ENCODE assay signal across 8 cellular contexts in the genomic region with DNA sequence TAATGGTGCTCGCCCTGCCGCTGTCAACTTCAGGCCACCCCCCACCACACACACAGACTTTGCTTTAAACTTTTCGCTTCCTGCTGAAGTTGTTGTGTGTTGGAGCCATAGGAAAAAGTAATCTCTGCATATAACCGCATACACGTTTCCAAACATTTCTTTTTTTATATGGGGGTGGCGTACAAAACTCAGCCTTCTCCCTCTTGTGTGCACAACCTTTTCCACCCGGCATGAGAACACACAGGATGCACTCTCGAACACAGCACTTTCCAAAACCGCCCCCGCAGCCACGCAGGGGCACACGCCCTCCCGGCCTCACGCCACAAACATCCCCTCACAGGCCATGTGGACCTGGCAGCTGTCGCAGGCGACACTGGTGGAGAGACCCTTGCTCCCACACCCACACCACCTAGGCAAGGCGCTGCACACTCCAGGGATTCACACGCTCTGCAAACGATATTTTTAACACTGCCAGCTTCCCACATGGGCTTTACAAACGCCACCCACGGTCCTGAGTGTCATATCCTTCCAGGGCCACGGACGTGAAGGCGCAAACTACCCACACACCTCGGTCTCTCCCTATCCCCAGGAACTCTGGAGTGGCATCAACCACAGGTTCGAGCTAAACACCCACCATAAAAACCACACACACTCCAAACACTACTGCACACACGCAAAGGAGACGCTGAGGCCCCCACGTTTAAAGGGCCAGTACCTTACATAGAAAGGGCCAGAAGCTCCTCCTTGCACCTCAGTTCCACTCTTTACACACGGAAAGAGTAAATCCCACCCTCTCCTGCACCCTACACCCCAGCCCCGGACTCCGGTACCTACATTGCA. TPM values are rescaled to one million over a fixed set of nuclear protein-coding genes. Genes with fewer than 3 reads are reported as not detected.
DNase-seq lines count a peak whose midpoint lies in the region; ATAC-seq and TF ChIP-seq lines count a peak whose summit lies in the region.

No MANE protein-coding gene starts in this region.

- CTCF ChIA-PET in Panc1 (lab: Charles Lee), result interaction anchor here (1.0 to 1.1 kb wide), 3 partner anchors 14 to 102 kb away, joined by 3 read pairs; partner anchors contain the start of gene AAAS

- TSS peak; percentile 34 for BruUV-seq in Panc1 (replicated peaks; lab: Mats Ljungman, UMichigan)

- H3K4me3 ChIP-seq in Panc1 (ENCODE audit: low read depth in 2 of 2, low read length in 2 of 2) (peak overlapping the region; percentile 68 to 79), adrenal gland (peak overlapping the region; percentile 22 to 91 (median 69)), iPS-18c (ENCODE audit: insufficient read depth, low read depth, low read length) (peak overlapping the region; percentile 86)

- WGBS in adrenal gland, 4 donors, result 12 to 26% (median 17%) methylated on average over 30 to 32 of the region's 32 CpGs

- H3K27me3 ChIP-seq in Panc1 (ENCODE audit: control insufficient read depth, insufficient read depth, low read length), result no peaks in the 10 kb centered on the region
- no peaks in the 10 kb centered on the region for H3K27me3 ChIP-seq in adrenal gland

- TF ChIP-seq POLR2A in adrenal gland (IDR thresholded peaks at IDR 0.05), result no peak

- H3K27ac ChIP-seq in Panc1 (ENCODE audit: low read length) (peak overlapping the region; percentile 84), adrenal gland (peak overlapping the region in 4 of 5 donors; percentile 59 to 99 (median 82))

- peak; percentile 45 for DNase-seq in DMS53 (lab: John Stamatoyannopoulos, UW)
- no peak for DNase-seq in DMS53 treated with DMSO at 0.1 percent for 48 hours (lab: John Stamatoyannopoulos, UW; ENCODE audit: unreplicated experiment)
- DNase-seq in Panc1 (ENCODE audit: low read depth, low spot score), result no peak
- DNase-seq in adrenal gland, result no peak
- DNase-seq in stimulated activated CD4-positive, alpha-beta T cell treated with anti-CD3 and anti-CD28 coated beads, Interleukin-1b, Interleukin-23, amount 100 ng/mL, for 4 hours (ENCODE audit: low read depth in 2 of 2), result peak; percentile 55 to 62
- DNase-seq in GOT3 (lab: John Stamatoyannopoulos, UW), result no peak
- no peak for DNase-seq in NCI-H2196 treated with DMSO at 0.1 percent for 48 hours (lab: John Stamatoyannopoulos, UW; ENCODE audit: unreplicated experiment)

- H3K4me1 ChIP-seq in Panc1 (ENCODE audit: control insufficient read depth, insufficient read depth, low read length) (peaks cover 58% of the 10 kb centered on the region), adrenal gland (replicated peaks in 1 of 2) (peaks cover 34 to 51% of the 10 kb centered on the region in 2 donors)

- intact Hi-C loops in Panc1 (cut with micrococcal nuclease; ENCODE audit: unreplicated experiment) (loop anchor here (5.0 kb wide), 1 partner anchor 33 kb away; a partner anchor contains a TSS), adrenal gland (cut with DNase I) (loop anchor here in 1 of 2 donors (10.0 kb wide), 2 partner anchors 65 to 205 kb away; partner anchors contain the start of gene AMHR2)

- H3K9me3 ChIP-seq in Panc1 (ENCODE audit: control insufficient read depth, insufficient read depth, low read depth, low read length) (no peaks in the 10 kb centered on the region), adrenal gland (replicated peaks in 1 of 3) (no peaks in the 10 kb centered on the region), iPS-18c (ENCODE audit: control insufficient read depth, insufficient read depth, low read length) (no peaks in the 10 kb centered on the region)

- TF ChIP-seq CTCF in Panc1 (IDR thresholded peaks at IDR 0.05) (no peak), adrenal gland (IDR thresholded peaks at IDR 0.05) (no peak)

- POLR2A ChIA-PET in Panc1 (lab: Charles Lee), result interaction anchor here (0.7 to 1.1 kb wide), 2 partner anchors 22 to 39 kb away, joined by 5 to 17 read pairs; partner anchors contain the start of genes CSAD and ZNF740

- no peaks in the 10 kb centered on the region for H3K36me3 ChIP-seq in Panc1 (ENCODE audit: control insufficient read depth, insufficient read depth, low read length)
- peaks cover 0 to under 1% of the 10 kb centered on the region in 2 donors for H3K36me3 ChIP-seq in adrenal gland (replicated peaks in 1 of 2)

- ATAC-seq in Panc1, result no peak

- in situ Hi-C loops in Panc1 (cut with HindIII; ENCODE audit: low pct_unique_long_range_greater_than_20kb, low sequenced_read_pairs), result no loop called here

RNA-seq across cellular contexts. Expression of gene ITGB7, which starts 12.3 kb away (rescaled TPM):
- total RNA-seq in Panc1 (2021; ENCODE audit: unreplicated experiment), result 0.98 TPM
- polyA plus RNA-seq in Panc1 (2012; ENCODE audit: insufficient read length), result not detected
- total RNA-seq in adrenal gland, result 1 to 10 TPM; 1.2 to 7.4 (median 4.0) TPM
- 1 to 10 TPM in 2 of 3 donors, under 1 TPM in 1; 0.95 to 4.0 (median 3.5) TPM for polyA plus RNA-seq in adrenal gland

RNA-seq across cellular contexts. Expression of gene RARG, which starts 12.7 kb away (rescaled TPM):
- total RNA-seq in Panc1 (2021; ENCODE audit: unreplicated experiment) (41.2 TPM), adrenal gland (10 to 100 TPM; 15.8 to 36.4 (median 24.8) TPM)
- 40.7 TPM for polyA plus RNA-seq in Panc1 (2012; ENCODE audit: insufficient read length)
- 10 to 100 TPM in 2 of 3 donors, 1 to 10 TPM in 1; 9.2 to 36.2 (median 25.8) TPM for polyA plus RNA-seq in adrenal gland

RNA-seq across cellular contexts. Expression of gene CSAD, which starts 38.6 kb away (rescaled TPM):
- total RNA-seq in Panc1 (2021; ENCODE audit: unreplicated experiment) (15.4 TPM), adrenal gland (10 to 100 TPM in 6 of 8 donors, 1 to 10 TPM in 2; 2.3 to 43.4 (median 19.8) TPM)
- polyA plus RNA-seq in Panc1 (2012; ENCODE audit: insufficient read length), result 12.5 TPM
- 100 to 1,000 TPM in 2 of 3 donors, 10 to 100 TPM in 1; 10.9 to 140 (median 100) TPM for polyA plus RNA-seq in adrenal gland

RNA-seq across cellular contexts. Expression of gene ZNF740, which starts 38.8 kb away (rescaled TPM):
- total RNA-seq in Panc1 (2021; ENCODE audit: unreplicated experiment), result 46.8 TPM
- 29.9 TPM for polyA plus RNA-seq in Panc1 (2012; ENCODE audit: insufficient read length)
- 10 to 100 TPM in 7 of 8 donors, 1 to 10 TPM in 1; 8.8 to 61.0 (median 18.6) TPM for total RNA-seq in adrenal gland
- polyA plus RNA-seq in adrenal gland, result 10 to 100 TPM in 2 of 3 donors, 1 to 10 TPM in 1; 6.6 to 11.3 (median 11.3) TPM

RNA-seq across cellular contexts. Expression of gene ESPL1, which starts 48.8 kb away (rescaled TPM):
- total RNA-seq in Panc1 (2021; ENCODE audit: unreplicated experiment), result 54.6 TPM
- 13.7 TPM for polyA plus RNA-seq in Panc1 (2012; ENCODE audit: insufficient read length)
- 1 to 10 TPM in 5 of 8 donors, under 1 TPM in 3; 0.69 to 4.1 (median 1.4) TPM for total RNA-seq in adrenal gland
- polyA plus RNA-seq in adrenal gland, result under 1 TPM; 0.56 to 0.81 (median 0.79) TPM

Comparison
In these comparisons a context has a peak if more than half of its experiments do, and no peak if none do; other contexts are left out.
1. DNase-seq: peak in DMS53 (single experiment) and stimulated activated CD4-positive, alpha-beta T cell treated with anti-CD3 and anti-CD28 coated beads, Interleukin-1b, Interleukin-23, amount 100 ng/mL, for 4 hours (2 of 2); none in DMS53 treated with DMSO at 0.1 percent for 48 hours (single experiment), Panc1 (single experiment), adrenal gland (0 of 7), GOT3 (single experiment) and NCI-H2196 treated with DMSO at 0.1 percent for 48 hours (single experiment).
2. Peak in every context shown above with its lines, with median percentiles within 50 percentile points of each other: H3K4me3 ChIP-seq.